ENCODE assay signal across 16 cellular contexts in the genomic region with DNA sequence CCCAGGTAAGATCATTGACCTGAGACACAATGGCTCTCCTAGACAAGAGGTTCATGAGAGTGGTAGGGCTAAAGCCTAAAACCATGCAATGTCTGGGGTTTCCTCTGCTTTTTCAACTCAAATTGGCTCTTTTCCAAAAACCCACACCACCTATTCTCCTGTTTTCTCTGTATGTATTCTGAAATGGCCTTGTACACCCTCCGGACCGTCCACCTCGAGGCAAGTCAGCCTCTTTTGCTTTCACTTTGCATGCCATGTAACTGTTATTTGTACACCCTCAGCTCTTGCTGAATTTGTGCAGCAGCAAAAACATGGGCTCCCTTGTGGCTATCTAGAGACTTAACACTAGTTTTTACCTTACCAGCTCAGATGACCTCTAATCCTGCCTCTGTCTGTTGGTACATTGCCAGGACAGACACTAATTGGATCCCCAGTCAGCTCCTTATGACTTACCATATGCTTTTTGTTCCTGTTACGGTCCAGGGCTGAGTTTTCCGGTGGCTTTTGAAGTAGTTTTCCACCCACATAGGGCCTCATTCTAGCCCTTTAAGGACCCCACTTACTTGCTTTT.
"Had no signal": no experiment of that assay in that cellular context is flagged by ENCODE, and none has a peak within 500 bp of the region (broad histone marks: within the 10 kb centered on the region; RNA-seq: fewer than 3 reads in every experiment).

No MANE protein-coding gene starts in this region.

- H3K4me3 Mint-ChIP-seq: activated naive CD8-positive, alpha-beta T cell treated with anti-CD3 and anti-CD28 coated beads for 36 hours; memory B cell; nephron progenitor cell; stimulated activated memory B cell treated with anti-CD40 and anti-IgM and Interleukin-4, amounts not matched to agents 10 μg/mL and 1 μg/mL and 100 μg/mL, for 72 hours; T-helper 2 cell treated with Interferon-gamma antibody and Interleukin-4, amounts not matched to agents 5 μg/mL and 100 μg/mL, for 36 hours had no signal

- DNase-seq: activated CD4-positive, alpha-beta T cell treated with anti-CD3 and anti-CD28 coated beads, Interleukin-2, amount 50 U/mL, for 48 hours; activated CD4-positive, CD25-positive, alpha-beta regulatory T cell treated with anti-CD3 and anti-CD28 coated beads, Interleukin-2, amount 50 U/mL, for 72 hours; activated gamma-delta T cell treated with Interleukin-2 at 50 U/mL for 16 hours; activated naive CD8-positive, alpha-beta T cell treated with anti-CD3 and anti-CD28 coated beads for 36 hours; activated T-cell treated with anti-CD3 and anti-CD28 coated beads, Interleukin-2, amount 50 U/mL, for 48 hours; brain microvascular endothelial cell; esophagus squamous epithelium; foreskin fibroblast; left colon; nephron progenitor cell; psoas muscle; right lobe of liver; upper lobe of left lung had no signal

- H3K9me3 ChIP-seq: upper lobe of left lung had no signal

- H3K27me3 ChIP-seq: brain microvascular endothelial cell, esophagus squamous epithelium, right lobe of liver, upper lobe of left lung had no signal

- H3K4me1 Mint-ChIP-seq: activated naive CD8-positive, alpha-beta T cell treated with anti-CD3 and anti-CD28 coated beads for 36 hours; memory B cell; nephron progenitor cell; stimulated activated memory B cell treated with anti-CD40 and anti-IgM and Interleukin-4, amounts not matched to agents 10 μg/mL and 1 μg/mL and 100 μg/mL, for 72 hours had no signal

- H3K36me3 ChIP-seq: brain microvascular endothelial cell, esophagus squamous epithelium, right lobe of liver, upper lobe of left lung had no signal

- H3K4me1 ChIP-seq: esophagus squamous epithelium, psoas muscle, right lobe of liver, upper lobe of left lung had no signal

- ATAC-seq: left colon; psoas muscle; right lobe of liver; stimulated activated memory B cell treated with anti-CD40 and anti-IgM and Interleukin-4, amounts not matched to agents 10 μg/mL and 1 μg/mL and 100 μg/mL, for 72 hours had no signal

- H3K4me3 ChIP-seq: esophagus squamous epithelium, psoas muscle, right lobe of liver had no signal

- H3K27me3 Mint-ChIP-seq: activated naive CD8-positive, alpha-beta T cell treated with anti-CD3 and anti-CD28 coated beads for 36 hours; memory B cell; stimulated activated memory B cell treated with anti-CD40 and anti-IgM and Interleukin-4, amounts not matched to agents 10 μg/mL and 1 μg/mL and 100 μg/mL, for 72 hours had no signal

- H3K27ac Mint-ChIP-seq: activated naive CD8-positive, alpha-beta T cell treated with anti-CD3 and anti-CD28 coated beads for 36 hours; memory B cell; nephron progenitor cell; stimulated activated memory B cell treated with anti-CD40 and anti-IgM and Interleukin-4, amounts not matched to agents 10 μg/mL and 1 μg/mL and 100 μg/mL, for 72 hours; T-helper 2 cell treated with Interferon-gamma antibody and Interleukin-4, amounts not matched to agents 5 μg/mL and 100 μg/mL, for 36 hours had no signal

- H3K27ac ChIP-seq: brain microvascular endothelial cell, esophagus squamous epithelium, psoas muscle, right lobe of liver, upper lobe of left lung had no signal
